2 cellular contexts compared by ENCODE assay signal in the genomic region with DNA sequence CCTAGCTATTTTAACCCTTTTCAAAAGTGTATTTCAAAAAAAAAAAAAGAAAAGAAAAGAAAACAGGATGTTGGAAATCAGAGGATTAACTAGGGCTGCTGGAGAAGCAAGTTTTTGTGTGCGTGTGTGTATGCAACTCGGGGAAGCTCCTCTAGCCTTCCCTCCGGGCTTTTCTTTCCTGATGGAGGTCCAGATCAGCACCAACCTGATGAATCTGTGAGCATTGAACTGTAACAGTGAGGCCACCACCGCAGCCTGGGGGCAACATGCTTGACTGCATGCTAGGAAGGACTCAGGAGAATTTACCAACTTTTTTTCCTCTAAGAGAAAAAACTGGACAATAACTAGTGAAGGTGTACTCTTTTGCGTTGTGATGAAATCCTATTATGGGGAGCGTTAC.
TF ChIP-seq lines count a peak whose summit lies in the region.

No MANE protein-coding gene starts in this region.

TF ChIP-seq in GM23338, 12 proteins besides CTCF, POLR2A, EP300 and RAD21 (continues in another document):
- no peak for TF ChIP-seq ZNF331 (CRISPR knock-in tag; IDR thresholded peaks at IDR 0.05; ENCODE audit: low read depth)
- TF ChIP-seq EZH2phosphoT487 (IDR thresholded peaks at IDR 0.05; ENCODE audit: unreplicated experiment) = no peak
- TF ChIP-seq STAT1 (IDR thresholded peaks at IDR 0.05; ENCODE audit: unreplicated experiment) = no peak
- TF ChIP-seq EZH2 (IDR thresholded peaks at IDR 0.05; ENCODE audit: low read depth, unreplicated experiment) = no peak
- no peak for TF ChIP-seq NANOG (IDR thresholded peaks at IDR 0.05; ENCODE audit: borderline replicate concordance)
- TF ChIP-seq, protein P1, sequence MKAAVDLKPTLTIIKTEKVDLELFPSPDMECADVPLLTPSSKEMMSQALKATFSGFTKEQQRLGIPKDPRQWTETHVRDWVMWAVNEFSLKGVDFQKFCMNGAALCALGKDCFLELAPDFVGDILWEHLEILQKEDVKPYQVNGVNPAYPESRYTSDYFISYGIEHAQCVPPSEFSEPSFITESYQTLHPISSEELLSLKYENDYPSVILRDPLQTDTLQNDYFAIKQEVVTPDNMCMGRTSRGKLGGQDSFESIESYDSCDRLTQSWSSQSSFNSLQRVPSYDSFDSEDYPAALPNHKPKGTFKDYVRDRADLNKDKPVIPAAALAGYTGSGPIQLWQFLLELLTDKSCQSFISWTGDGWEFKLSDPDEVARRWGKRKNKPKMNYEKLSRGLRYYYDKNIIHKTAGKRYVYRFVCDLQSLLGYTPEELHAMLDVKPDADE (IDR thresholded peaks at IDR 0.05) = no peak
- no peak for TF ChIP-seq POLR2AphosphoS5 (IDR thresholded peaks at IDR 0.05; ENCODE audit: low read depth)
- TF ChIP-seq ZNF114 (CRISPR knock-in tag; IDR thresholded peaks at IDR 0.05) = no peak
- TF ChIP-seq, protein P2, sequence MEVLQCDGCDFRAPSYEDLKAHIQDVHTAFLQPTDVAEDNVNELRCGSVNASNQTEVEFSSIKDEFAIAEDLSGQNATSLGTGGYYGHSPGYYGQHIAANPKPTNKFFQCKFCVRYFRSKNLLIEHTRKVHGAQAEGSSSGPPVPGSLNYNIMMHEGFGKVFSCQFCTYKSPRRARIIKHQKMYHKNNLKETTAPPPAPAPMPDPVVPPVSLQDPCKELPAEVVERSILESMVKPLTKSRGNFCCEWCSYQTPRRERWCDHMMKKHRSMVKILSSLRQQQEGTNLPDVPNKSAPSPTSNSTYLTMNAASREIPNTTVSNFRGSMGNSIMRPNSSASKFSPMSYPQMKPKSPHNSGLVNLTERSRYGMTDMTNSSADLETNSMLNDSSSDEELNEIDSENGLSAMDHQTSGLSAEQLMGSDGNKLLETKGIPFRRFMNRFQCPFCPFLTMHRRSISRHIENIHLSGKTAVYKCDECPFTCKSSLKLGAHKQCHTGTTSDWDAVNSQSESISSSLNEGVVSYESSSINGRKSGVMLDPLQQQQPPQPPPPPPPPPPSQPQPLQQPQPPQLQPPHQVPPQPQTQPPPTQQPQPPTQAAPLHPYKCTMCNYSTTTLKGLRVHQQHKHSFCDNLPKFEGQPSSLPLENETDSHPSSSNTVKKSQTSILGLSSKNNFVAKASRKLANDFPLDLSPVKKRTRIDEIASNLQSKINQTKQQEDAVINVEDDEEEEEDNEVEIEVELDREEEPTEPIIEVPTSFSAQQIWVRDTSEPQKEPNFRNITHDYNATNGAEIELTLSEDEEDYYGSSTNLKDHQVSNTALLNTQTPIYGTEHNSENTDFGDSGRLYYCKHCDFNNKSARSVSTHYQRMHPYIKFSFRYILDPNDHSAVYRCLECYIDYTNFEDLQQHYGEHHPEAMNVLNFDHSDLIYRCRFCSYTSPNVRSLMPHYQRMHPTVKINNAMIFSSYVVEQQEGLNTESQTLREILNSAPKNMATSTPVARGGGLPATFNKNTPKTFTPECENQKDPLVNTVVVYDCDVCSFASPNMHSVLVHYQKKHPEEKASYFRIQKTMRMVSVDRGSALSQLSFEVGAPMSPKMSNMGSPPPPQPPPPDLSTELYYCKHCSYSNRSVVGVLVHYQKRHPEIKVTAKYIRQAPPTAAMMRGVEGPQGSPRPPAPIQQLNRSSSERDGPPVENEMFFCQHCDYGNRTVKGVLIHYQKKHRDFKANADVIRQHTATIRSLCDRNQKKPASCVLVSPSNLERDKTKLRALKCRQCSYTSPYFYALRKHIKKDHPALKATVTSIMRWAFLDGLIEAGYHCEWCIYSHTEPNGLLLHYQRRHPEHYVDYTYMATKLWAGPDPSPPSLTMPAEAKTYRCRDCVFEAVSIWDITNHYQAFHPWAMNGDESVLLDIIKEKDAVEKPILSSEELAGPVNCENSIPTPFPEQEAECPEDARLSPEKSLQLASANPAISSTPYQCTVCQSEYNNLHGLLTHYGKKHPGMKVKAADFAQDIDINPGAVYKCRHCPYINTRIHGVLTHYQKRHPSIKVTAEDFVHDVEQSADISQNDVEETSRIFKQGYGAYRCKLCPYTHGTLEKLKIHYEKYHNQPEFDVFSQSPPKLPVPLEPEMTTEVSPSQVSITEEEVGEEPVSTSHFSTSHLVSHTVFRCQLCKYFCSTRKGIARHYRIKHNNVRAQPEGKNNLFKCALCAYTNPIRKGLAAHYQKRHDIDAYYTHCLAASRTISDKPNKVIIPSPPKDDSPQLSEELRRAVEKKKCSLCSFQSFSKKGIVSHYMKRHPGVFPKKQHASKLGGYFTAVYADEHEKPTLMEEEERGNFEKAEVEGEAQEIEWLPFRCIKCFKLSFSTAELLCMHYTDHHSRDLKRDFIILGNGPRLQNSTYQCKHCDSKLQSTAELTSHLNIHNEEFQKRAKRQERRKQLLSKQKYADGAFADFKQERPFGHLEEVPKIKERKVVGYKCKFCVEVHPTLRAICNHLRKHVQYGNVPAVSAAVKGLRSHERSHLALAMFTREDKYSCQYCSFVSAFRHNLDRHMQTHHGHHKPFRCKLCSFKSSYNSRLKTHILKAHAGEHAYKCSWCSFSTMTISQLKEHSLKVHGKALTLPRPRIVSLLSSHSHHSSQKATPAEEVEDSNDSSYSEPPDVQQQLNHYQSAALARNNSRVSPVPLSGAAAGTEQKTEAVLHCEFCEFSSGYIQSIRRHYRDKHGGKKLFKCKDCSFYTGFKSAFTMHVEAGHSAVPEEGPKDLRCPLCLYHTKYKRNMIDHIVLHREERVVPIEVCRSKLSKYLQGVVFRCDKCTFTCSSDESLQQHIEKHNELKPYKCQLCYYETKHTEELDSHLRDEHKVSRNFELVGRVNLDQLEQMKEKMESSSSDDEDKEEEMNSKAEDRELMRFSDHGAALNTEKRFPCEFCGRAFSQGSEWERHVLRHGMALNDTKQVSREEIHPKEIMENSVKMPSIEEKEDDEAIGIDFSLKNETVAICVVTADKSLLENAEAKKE (CRISPR knock-in tag; IDR thresholded peaks at IDR 0.05) = no peak
- no peak for TF ChIP-seq JUNB (IDR thresholded peaks at IDR 0.05; ENCODE audit: unreplicated experiment)

TF ChIP-seq in WTC11, 78 proteins besides CTCF, POLR2A, EP300 and RAD21:
- no peak for TF ChIP-seq FOXP1 (CRISPR knock-in tag; IDR thresholded peaks at IDR 0.05; ENCODE audit: borderline replicate concordance)
- no peak for TF ChIP-seq SMAD4 (CRISPR knock-in tag; IDR thresholded peaks at IDR 0.05)
- TF ChIP-seq, protein P3, sequence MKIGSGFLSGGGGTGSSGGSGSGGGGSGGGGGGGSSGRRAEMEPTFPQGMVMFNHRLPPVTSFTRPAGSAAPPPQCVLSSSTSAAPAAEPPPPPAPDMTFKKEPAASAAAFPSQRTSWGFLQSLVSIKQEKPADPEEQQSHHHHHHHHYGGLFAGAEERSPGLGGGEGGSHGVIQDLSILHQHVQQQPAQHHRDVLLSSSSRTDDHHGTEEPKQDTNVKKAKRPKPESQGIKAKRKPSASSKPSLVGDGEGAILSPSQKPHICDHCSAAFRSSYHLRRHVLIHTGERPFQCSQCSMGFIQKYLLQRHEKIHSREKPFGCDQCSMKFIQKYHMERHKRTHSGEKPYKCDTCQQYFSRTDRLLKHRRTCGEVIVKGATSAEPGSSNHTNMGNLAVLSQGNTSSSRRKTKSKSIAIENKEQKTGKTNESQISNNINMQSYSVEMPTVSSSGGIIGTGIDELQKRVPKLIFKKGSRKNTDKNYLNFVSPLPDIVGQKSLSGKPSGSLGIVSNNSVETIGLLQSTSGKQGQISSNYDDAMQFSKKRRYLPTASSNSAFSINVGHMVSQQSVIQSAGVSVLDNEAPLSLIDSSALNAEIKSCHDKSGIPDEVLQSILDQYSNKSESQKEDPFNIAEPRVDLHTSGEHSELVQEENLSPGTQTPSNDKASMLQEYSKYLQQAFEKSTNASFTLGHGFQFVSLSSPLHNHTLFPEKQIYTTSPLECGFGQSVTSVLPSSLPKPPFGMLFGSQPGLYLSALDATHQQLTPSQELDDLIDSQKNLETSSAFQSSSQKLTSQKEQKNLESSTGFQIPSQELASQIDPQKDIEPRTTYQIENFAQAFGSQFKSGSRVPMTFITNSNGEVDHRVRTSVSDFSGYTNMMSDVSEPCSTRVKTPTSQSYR (CRISPR knock-in tag; IDR thresholded peaks at IDR 0.05) = no peak
- TF ChIP-seq ETV6 (CRISPR knock-in tag; IDR thresholded peaks at IDR 0.05) = no peak
- TF ChIP-seq MXD4 (CRISPR knock-in tag; IDR thresholded peaks at IDR 0.05; ENCODE audit: borderline replicate concordance) = no peak
- TF ChIP-seq, protein P4, sequence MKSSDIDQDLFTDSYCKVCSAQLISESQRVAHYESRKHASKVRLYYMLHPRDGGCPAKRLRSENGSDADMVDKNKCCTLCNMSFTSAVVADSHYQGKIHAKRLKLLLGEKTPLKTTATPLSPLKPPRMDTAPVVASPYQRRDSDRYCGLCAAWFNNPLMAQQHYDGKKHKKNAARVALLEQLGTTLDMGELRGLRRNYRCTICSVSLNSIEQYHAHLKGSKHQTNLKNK (CRISPR knock-in tag; IDR thresholded peaks at IDR 0.05) = no peak
- no peak for TF ChIP-seq ZNF138 (CRISPR knock-in tag; conservative IDR thresholded peaks at IDR 0.05)
- TF ChIP-seq ZNF121 (CRISPR knock-in tag; IDR thresholded peaks at IDR 0.05) = no peak
- TF ChIP-seq NFE2L1 (CRISPR knock-in tag; IDR thresholded peaks at IDR 0.05) = no peak
- TF ChIP-seq TEAD1 (CRISPR knock-in tag; IDR thresholded peaks at IDR 0.05) = no peak
- no peak for TF ChIP-seq SP1 (CRISPR knock-in tag; conservative IDR thresholded peaks at IDR 0.05)
- TF ChIP-seq, protein P5, sequence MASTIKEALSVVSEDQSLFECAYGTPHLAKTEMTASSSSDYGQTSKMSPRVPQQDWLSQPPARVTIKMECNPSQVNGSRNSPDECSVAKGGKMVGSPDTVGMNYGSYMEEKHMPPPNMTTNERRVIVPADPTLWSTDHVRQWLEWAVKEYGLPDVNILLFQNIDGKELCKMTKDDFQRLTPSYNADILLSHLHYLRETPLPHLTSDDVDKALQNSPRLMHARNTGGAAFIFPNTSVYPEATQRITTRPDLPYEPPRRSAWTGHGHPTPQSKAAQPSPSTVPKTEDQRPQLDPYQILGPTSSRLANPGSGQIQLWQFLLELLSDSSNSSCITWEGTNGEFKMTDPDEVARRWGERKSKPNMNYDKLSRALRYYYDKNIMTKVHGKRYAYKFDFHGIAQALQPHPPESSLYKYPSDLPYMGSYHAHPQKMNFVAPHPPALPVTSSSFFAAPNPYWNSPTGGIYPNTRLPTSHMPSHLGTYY (CRISPR knock-in tag; IDR thresholded peaks at IDR 0.05) = no peak
- TF ChIP-seq, protein P6, sequence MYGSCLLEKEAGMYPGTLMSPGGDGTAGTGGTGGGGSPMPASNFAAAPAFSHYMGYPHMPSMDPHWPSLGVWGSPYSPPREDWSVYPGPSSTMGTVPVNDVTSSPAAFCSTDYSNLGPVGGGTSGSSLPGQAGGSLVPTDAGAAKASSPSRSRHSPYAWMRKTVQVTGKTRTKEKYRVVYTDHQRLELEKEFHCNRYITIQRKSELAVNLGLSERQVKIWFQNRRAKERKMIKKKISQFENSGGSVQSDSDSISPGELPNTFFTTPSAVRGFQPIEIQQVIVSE (CRISPR knock-in tag; IDR thresholded peaks at IDR 0.05; ENCODE audit: borderline replicate concordance) = no peak
- TF ChIP-seq, protein P7, sequence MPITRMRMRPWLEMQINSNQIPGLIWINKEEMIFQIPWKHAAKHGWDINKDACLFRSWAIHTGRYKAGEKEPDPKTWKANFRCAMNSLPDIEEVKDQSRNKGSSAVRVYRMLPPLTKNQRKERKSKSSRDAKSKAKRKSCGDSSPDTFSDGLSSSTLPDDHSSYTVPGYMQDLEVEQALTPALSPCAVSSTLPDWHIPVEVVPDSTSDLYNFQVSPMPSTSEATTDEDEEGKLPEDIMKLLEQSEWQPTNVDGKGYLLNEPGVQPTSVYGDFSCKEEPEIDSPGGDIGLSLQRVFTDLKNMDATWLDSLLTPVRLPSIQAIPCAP (CRISPR knock-in tag; IDR thresholded peaks at IDR 0.05) = no peak
- TF ChIP-seq EMX1 (CRISPR knock-in tag; IDR thresholded peaks at IDR 0.05) = no peak
- TF ChIP-seq ELF4 (CRISPR knock-in tag; IDR thresholded peaks at IDR 0.05; ENCODE audit: low read depth) = no peak
- no peak for TF ChIP-seq ZNF671 (CRISPR knock-in tag; IDR thresholded peaks at IDR 0.05)
- TF ChIP-seq ZNF317 (CRISPR knock-in tag; IDR thresholded peaks at IDR 0.05; ENCODE audit: borderline replicate concordance, low read depth) = no peak
- TF ChIP-seq SMAD3 (CRISPR knock-in tag; IDR thresholded peaks at IDR 0.05; ENCODE audit: borderline replicate concordance) = no peak
